ENCODE assay signal across 1 cellular context in the genomic region with DNA sequence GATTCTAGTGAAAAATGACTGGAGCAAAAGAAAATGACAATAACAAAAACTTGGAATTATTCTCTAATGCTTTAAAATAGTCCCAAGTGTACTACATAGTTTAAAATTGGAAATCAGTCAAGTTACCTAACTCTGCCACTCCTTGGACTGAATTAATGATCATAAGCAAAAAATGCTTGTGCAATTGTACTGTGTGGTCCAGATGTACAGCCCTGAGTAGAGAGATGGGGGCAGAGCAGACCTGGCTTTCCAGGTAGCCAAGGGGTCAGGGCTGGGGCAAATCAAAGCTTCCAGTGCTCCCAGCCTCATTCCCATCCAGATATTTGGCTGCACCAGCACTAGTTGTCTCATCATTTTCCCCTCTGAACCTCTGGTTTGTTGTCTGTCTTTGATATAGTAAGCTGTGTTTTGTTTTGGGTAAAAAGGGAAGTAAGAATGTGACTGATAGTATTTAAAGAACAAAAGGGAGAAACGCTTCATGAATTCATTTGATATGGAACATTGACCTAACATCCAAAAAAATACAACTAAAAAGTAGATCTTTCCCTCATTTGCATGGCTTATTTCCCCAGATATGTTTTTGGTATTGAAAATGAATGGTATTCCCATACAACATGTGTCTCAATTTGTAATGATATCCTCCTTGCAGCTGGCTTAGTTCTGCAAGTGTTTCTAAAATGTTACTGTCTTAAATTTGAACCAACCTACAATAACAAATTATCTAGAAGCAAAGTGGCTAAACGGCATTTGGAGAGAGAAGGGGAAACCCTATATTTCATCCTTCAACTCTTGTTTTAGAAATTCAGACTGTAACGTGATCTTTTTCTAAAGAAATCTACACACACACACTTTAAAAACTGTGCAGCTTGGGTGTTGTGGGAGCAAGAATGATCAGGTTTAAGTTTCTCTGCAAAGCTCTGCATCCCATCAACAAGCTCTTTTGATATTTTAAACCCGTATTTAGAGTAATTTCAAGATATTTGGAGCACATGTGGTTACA.
TF ChIP-seq lines count a peak whose summit lies in the region.

No MANE protein-coding gene starts in this region.

TF ChIP-seq in GM12878, 131 proteins besides CTCF, POLR2A, EP300 and RAD21 (continues in another document):
- TF ChIP-seq, protein P1, sequence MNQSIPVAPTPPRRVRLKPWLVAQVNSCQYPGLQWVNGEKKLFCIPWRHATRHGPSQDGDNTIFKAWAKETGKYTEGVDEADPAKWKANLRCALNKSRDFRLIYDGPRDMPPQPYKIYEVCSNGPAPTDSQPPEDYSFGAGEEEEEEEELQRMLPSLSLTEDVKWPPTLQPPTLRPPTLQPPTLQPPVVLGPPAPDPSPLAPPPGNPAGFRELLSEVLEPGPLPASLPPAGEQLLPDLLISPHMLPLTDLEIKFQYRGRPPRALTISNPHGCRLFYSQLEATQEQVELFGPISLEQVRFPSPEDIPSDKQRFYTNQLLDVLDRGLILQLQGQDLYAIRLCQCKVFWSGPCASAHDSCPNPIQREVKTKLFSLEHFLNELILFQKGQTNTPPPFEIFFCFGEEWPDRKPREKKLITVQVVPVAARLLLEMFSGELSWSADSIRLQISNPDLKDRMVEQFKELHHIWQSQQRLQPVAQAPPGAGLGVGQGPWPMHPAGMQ (IDR thresholded peaks at IDR 0.05; ENCODE audit: borderline replicate concordance): no peak
- no peak for TF ChIP-seq GATAD2B (conservative IDR thresholded peaks at IDR 0.05; ENCODE audit: low read depth)
- no peak for TF ChIP-seq CBX3 (IDR thresholded peaks at IDR 0.05; ENCODE audit: borderline replicate concordance, low read depth)
- TF ChIP-seq NBN (IDR thresholded peaks at IDR 0.05): no peak
- TF ChIP-seq TCF12 (IDR thresholded peaks at IDR 0.05; ENCODE audit: low read depth, low read length): no peak
- no peak for TF ChIP-seq ZSCAN29 (IDR thresholded peaks at IDR 0.05)
- TF ChIP-seq, protein P2, sequence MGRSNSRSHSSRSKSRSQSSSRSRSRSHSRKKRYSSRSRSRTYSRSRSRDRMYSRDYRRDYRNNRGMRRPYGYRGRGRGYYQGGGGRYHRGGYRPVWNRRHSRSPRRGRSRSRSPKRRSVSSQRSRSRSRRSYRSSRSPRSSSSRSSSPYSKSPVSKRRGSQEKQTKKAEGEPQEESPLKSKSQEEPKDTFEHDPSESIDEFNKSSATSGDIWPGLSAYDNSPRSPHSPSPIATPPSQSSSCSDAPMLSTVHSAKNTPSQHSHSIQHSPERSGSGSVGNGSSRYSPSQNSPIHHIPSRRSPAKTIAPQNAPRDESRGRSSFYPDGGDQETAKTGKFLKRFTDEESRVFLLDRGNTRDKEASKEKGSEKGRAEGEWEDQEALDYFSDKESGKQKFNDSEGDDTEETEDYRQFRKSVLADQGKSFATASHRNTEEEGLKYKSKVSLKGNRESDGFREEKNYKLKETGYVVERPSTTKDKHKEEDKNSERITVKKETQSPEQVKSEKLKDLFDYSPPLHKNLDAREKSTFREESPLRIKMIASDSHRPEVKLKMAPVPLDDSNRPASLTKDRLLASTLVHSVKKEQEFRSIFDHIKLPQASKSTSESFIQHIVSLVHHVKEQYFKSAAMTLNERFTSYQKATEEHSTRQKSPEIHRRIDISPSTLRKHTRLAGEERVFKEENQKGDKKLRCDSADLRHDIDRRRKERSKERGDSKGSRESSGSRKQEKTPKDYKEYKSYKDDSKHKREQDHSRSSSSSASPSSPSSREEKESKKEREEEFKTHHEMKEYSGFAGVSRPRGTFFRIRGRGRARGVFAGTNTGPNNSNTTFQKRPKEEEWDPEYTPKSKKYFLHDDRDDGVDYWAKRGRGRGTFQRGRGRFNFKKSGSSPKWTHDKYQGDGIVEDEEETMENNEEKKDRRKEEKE (IDR thresholded peaks at IDR 0.05): no peak
- TF ChIP-seq, protein P3, sequence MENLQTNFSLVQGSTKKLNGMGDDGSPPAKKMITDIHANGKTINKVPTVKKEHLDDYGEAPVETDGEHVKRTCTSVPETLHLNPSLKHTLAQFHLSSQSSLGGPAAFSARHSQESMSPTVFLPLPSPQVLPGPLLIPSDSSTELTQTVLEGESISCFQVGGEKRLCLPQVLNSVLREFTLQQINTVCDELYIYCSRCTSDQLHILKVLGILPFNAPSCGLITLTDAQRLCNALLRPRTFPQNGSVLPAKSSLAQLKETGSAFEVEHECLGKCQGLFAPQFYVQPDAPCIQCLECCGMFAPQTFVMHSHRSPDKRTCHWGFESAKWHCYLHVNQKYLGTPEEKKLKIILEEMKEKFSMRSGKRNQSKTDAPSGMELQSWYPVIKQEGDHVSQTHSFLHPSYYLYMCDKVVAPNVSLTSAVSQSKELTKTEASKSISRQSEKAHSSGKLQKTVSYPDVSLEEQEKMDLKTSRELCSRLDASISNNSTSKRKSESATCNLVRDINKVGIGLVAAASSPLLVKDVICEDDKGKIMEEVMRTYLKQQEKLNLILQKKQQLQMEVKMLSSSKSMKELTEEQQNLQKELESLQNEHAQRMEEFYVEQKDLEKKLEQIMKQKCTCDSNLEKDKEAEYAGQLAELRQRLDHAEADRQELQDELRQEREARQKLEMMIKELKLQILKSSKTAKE (IDR thresholded peaks at IDR 0.05; ENCODE audit: low read depth, poor library complexity, severe bottlenecking): peak; percentile 17
- TF ChIP-seq IKZF2 (IDR thresholded peaks at IDR 0.05): peak; percentile 22 to 31; a peak in 2 of 4 replicates
- TF ChIP-seq, protein P4, sequence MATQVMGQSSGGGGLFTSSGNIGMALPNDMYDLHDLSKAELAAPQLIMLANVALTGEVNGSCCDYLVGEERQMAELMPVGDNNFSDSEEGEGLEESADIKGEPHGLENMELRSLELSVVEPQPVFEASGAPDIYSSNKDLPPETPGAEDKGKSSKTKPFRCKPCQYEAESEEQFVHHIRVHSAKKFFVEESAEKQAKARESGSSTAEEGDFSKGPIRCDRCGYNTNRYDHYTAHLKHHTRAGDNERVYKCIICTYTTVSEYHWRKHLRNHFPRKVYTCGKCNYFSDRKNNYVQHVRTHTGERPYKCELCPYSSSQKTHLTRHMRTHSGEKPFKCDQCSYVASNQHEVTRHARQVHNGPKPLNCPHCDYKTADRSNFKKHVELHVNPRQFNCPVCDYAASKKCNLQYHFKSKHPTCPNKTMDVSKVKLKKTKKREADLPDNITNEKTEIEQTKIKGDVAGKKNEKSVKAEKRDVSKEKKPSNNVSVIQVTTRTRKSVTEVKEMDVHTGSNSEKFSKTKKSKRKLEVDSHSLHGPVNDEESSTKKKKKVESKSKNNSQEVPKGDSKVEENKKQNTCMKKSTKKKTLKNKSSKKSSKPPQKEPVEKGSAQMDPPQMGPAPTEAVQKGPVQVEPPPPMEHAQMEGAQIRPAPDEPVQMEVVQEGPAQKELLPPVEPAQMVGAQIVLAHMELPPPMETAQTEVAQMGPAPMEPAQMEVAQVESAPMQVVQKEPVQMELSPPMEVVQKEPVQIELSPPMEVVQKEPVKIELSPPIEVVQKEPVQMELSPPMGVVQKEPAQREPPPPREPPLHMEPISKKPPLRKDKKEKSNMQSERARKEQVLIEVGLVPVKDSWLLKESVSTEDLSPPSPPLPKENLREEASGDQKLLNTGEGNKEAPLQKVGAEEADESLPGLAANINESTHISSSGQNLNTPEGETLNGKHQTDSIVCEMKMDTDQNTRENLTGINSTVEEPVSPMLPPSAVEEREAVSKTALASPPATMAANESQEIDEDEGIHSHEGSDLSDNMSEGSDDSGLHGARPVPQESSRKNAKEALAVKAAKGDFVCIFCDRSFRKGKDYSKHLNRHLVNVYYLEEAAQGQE (IDR thresholded peaks at IDR 0.05; ENCODE audit: low read depth, low read length): no peak
- TF ChIP-seq, protein P5, sequence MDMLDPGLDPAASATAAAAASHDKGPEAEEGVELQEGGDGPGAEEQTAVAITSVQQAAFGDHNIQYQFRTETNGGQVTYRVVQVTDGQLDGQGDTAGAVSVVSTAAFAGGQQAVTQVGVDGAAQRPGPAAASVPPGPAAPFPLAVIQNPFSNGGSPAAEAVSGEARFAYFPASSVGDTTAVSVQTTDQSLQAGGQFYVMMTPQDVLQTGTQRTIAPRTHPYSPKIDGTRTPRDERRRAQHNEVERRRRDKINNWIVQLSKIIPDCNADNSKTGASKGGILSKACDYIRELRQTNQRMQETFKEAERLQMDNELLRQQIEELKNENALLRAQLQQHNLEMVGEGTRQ (IDR thresholded peaks at IDR 0.05; ENCODE audit: borderline replicate concordance, low read depth, low read length): no peak
- TF ChIP-seq, protein P6, sequence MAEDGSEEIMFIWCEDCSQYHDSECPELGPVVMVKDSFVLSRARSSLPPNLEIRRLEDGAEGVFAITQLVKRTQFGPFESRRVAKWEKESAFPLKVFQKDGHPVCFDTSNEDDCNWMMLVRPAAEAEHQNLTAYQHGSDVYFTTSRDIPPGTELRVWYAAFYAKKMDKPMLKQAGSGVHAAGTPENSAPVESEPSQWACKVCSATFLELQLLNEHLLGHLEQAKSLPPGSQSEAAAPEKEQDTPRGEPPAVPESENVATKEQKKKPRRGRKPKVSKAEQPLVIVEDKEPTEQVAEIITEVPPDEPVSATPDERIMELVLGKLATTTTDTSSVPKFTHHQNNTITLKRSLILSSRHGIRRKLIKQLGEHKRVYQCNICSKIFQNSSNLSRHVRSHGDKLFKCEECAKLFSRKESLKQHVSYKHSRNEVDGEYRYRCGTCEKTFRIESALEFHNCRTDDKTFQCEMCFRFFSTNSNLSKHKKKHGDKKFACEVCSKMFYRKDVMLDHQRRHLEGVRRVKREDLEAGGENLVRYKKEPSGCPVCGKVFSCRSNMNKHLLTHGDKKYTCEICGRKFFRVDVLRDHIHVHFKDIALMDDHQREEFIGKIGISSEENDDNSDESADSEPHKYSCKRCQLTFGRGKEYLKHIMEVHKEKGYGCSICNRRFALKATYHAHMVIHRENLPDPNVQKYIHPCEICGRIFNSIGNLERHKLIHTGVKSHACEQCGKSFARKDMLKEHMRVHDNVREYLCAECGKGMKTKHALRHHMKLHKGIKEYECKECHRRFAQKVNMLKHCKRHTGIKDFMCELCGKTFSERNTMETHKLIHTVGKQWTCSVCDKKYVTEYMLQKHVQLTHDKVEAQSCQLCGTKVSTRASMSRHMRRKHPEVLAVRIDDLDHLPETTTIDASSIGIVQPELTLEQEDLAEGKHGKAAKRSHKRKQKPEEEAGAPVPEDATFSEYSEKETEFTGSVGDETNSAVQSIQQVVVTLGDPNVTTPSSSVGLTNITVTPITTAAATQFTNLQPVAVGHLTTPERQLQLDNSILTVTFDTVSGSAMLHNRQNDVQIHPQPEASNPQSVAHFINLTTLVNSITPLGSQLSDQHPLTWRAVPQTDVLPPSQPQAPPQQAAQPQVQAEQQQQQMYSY (CRISPR knock-in tag; IDR thresholded peaks at IDR 0.05): no peak
- TF ChIP-seq BCL11A (IDR thresholded peaks at IDR 0.05; ENCODE audit: low read depth, low read length): no peak
- TF ChIP-seq NFIC (IDR thresholded peaks at IDR 0.05; ENCODE audit: low read depth, low read length): peak; percentile 31; the same call in 1 of the 2 replicates
- TF ChIP-seq, protein P7, sequence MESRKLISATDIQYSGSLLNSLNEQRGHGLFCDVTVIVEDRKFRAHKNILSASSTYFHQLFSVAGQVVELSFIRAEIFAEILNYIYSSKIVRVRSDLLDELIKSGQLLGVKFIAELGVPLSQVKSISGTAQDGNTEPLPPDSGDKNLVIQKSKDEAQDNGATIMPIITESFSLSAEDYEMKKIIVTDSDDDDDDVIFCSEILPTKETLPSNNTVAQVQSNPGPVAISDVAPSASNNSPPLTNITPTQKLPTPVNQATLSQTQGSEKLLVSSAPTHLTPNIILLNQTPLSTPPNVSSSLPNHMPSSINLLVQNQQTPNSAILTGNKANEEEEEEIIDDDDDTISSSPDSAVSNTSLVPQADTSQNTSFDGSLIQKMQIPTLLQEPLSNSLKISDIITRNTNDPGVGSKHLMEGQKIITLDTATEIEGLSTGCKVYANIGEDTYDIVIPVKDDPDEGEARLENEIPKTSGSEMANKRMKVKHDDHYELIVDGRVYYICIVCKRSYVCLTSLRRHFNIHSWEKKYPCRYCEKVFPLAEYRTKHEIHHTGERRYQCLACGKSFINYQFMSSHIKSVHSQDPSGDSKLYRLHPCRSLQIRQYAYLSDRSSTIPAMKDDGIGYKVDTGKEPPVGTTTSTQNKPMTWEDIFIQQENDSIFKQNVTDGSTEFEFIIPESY (IDR thresholded peaks at IDR 0.05): no peak
- TF ChIP-seq, protein P8, sequence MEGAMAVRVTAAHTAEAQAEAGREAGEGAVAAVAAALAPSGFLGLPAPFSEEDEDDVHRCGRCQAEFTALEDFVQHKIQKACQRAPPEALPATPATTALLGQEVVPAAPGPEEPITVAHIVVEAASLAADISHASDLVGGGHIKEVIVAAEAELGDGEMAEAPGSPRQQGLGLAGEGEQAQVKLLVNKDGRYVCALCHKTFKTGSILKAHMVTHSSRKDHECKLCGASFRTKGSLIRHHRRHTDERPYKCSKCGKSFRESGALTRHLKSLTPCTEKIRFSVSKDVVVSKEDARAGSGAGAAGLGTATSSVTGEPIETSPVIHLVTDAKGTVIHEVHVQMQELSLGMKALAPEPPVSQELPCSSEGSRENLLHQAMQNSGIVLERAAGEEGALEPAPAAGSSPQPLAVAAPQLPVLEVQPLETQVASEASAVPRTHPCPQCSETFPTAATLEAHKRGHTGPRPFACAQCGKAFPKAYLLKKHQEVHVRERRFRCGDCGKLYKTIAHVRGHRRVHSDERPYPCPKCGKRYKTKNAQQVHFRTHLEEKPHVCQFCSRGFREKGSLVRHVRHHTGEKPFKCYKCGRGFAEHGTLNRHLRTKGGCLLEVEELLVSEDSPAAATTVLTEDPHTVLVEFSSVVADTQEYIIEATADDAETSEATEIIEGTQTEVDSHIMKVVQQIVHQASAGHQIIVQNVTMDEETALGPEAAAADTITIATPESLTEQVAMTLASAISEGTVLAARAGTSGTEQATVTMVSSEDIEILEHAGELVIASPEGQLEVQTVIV (IDR thresholded peaks at IDR 0.05; ENCODE audit: borderline replicate concordance, partially characterized antibody): no peak
- TF ChIP-seq, protein P9, sequence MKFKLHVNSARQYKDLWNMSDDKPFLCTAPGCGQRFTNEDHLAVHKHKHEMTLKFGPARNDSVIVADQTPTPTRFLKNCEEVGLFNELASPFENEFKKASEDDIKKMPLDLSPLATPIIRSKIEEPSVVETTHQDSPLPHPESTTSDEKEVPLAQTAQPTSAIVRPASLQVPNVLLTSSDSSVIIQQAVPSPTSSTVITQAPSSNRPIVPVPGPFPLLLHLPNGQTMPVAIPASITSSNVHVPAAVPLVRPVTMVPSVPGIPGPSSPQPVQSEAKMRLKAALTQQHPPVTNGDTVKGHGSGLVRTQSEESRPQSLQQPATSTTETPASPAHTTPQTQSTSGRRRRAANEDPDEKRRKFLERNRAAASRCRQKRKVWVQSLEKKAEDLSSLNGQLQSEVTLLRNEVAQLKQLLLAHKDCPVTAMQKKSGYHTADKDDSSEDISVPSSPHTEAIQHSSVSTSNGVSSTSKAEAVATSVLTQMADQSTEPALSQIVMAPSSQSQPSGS (IDR thresholded peaks at IDR 0.05; ENCODE audit: low read length): no peak
- no peak for TF ChIP-seq BRCA1 (IDR thresholded peaks at IDR 0.05; ENCODE audit: low read depth, low read length)
- TF ChIP-seq SUPT20H (IDR thresholded peaks at IDR 0.05; ENCODE audit: borderline replicate concordance, control insufficient read depth, low read depth, low read length): no peak
- TF ChIP-seq, protein P10, sequence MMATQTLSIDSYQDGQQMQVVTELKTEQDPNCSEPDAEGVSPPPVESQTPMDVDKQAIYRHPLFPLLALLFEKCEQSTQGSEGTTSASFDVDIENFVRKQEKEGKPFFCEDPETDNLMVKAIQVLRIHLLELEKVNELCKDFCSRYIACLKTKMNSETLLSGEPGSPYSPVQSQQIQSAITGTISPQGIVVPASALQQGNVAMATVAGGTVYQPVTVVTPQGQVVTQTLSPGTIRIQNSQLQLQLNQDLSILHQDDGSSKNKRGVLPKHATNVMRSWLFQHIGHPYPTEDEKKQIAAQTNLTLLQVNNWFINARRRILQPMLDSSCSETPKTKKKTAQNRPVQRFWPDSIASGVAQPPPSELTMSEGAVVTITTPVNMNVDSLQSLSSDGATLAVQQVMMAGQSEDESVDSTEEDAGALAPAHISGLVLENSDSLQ (IDR thresholded peaks at IDR 0.05): no peak
- TF ChIP-seq FOS (IDR thresholded peaks at IDR 0.05; ENCODE audit: borderline replicate concordance, extremely low read depth, insufficient read length): no peak
- TF ChIP-seq ZBED1 (IDR thresholded peaks at IDR 0.05; ENCODE audit: borderline replicate concordance): no peak
- peak; percentile 40 for TF ChIP-seq MTA2 (IDR thresholded peaks at IDR 0.05; ENCODE audit: low read depth)
- TF ChIP-seq YBX1 (IDR thresholded peaks at IDR 0.05): no peak
